In genomic region chr6:82712826-82713225, GRCh38 we compare ENCODE assay signal across 2 cellular contexts.
TF ChIP-seq lines count a peak whose summit lies in the region.

No MANE protein-coding gene starts in this region.

TF ChIP-seq in Ishikawa, 13 proteins besides CTCF, POLR2A, EP300 and RAD21 (continued from another document):
- TF ChIP-seq MAX (IDR thresholded peaks at IDR 0.05) (no peak), TEAD4 (IDR thresholded peaks at IDR 0.05) (no peak)

TF ChIP-seq in WTC11, 78 proteins besides CTCF, POLR2A, EP300 and RAD21 (continued from another document):
- TF ChIP-seq, protein P1, sequence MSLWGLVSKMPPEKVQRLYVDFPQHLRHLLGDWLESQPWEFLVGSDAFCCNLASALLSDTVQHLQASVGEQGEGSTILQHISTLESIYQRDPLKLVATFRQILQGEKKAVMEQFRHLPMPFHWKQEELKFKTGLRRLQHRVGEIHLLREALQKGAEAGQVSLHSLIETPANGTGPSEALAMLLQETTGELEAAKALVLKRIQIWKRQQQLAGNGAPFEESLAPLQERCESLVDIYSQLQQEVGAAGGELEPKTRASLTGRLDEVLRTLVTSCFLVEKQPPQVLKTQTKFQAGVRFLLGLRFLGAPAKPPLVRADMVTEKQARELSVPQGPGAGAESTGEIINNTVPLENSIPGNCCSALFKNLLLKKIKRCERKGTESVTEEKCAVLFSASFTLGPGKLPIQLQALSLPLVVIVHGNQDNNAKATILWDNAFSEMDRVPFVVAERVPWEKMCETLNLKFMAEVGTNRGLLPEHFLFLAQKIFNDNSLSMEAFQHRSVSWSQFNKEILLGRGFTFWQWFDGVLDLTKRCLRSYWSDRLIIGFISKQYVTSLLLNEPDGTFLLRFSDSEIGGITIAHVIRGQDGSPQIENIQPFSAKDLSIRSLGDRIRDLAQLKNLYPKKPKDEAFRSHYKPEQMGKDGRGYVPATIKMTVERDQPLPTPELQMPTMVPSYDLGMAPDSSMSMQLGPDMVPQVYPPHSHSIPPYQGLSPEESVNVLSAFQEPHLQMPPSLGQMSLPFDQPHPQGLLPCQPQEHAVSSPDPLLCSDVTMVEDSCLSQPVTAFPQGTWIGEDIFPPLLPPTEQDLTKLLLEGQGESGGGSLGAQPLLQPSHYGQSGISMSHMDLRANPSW (CRISPR knock-in tag; conservative IDR thresholded peaks at IDR 0.05; ENCODE audit: low read depth), result no peak
- TF ChIP-seq ZNF138 (CRISPR knock-in tag; conservative IDR thresholded peaks at IDR 0.05) (no peak), E2F1 (CRISPR knock-in tag; IDR thresholded peaks at IDR 0.05) (no peak), ZNF512 (CRISPR knock-in tag; IDR thresholded peaks at IDR 0.05; ENCODE audit: borderline replicate concordance) (no peak), ZBTB21 (CRISPR knock-in tag; IDR thresholded peaks at IDR 0.05; ENCODE audit: borderline replicate concordance) (no peak), JAZF1 (CRISPR knock-in tag; IDR thresholded peaks at IDR 0.05) (no peak)
